Comparison of ENCODE assay signal across 15 cellular contexts in the genomic region with DNA sequence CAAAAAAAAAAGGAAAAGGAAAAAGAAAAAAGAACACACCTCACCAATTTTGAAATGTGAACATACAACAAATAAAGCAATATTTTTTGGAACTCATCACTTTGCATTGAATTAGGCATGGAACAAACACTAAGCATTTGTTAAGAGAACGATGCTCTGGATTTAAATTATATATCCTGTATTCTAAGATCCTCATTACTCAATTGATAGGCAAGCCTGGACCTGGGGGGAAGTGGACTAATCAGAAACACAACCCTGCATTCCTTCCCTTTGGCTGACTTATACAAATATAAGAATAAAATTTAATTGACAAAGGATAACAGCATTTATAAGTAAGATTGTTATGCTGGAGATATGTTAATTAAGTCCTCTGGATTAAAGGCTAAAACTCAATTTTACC. TPM values are rescaled to one million over a fixed set of nuclear protein-coding genes. Genes with fewer than 3 reads are reported as not detected.
DNase-seq lines count a peak whose midpoint lies in the region; ATAC-seq and TF ChIP-seq lines count a peak whose summit lies in the region.
"Had no signal": no experiment of that assay in that cellular context is flagged by ENCODE, and none has a peak within 500 bp of the region (broad histone marks: within the 10 kb centered on the region; RNA-seq: fewer than 3 reads in every experiment).

No MANE protein-coding gene starts in this region.

- DNase-seq in HFFc6 (no peak), mucosa of descending colon (no peak)
- no peak for DNase-seq in activated naive CD4-positive, alpha-beta T cell treated with Interleukin-2 at 50 U/mL for 16 hours
- DNase-seq in activated CD4-positive, alpha-beta T cell treated with anti-CD3 and anti-CD28 coated beads, Interleukin-2, amount 50 U/mL, for 48 hours = no peak
- DNase-seq: activated CD4-positive, alpha-beta T cell treated with anti-CD3 and anti-CD28 coated beads, Interleukin-2, amount 10 ng/mL, durations not matched to agents 7 days and 5 days; activated naive CD4-positive, alpha-beta T cell treated with anti-CD3 and anti-CD28 coated beads, Interleukin-2, amount 50 U/mL, for 16 hours; NCI-H2029; SIG-M5 had no signal

- H3K27ac ChIP-seq in ACC112 (ENCODE audit: low read depth, low read length) (no peak overlapping the region), ectodermal cell (ENCODE audit: insufficient read depth, low read depth, low read length, poor library complexity, severe bottlenecking) (no peak overlapping the region), muscle layer of duodenum (ENCODE audit: low read length) (peak overlapping the region; percentile 79)

- TF ChIP-seq CTCF in HFFc6 (IDR thresholded peaks at IDR 0.05) (no peak), mucosa of descending colon (IDR thresholded peaks at IDR 0.05) (no peak)

- no peak overlapping the region for H2AFZ ChIP-seq in ACC112 (ENCODE audit: low read length, unreplicated experiment)

- 100% methylated on average over 1 of the region's 1 CpG for WGBS in ectodermal cell, 2 experiments

- H3K4me1 ChIP-seq in ACC112 (ENCODE audit: control insufficient read depth, insufficient read depth, low read length, unreplicated experiment) (peaks cover 14% of the 10 kb centered on the region), ectodermal cell (ENCODE audit: control insufficient read depth, insufficient read depth, low read length) (peaks cover 6% of the 10 kb centered on the region), muscle layer of duodenum (ENCODE audit: control insufficient read depth in 1 of 2, insufficient read depth in 2 of 2, low read length in 2 of 2) (no peaks in the 10 kb centered on the region), mucosa of descending colon (ENCODE audit: low read depth) (peaks cover 12% of the 10 kb centered on the region)

- H3K9me3 ChIP-seq in ectodermal cell (ENCODE audit: control insufficient read depth, low read length) (no peaks in the 10 kb centered on the region), muscle layer of duodenum (ENCODE audit: control insufficient read depth in 1 of 2, low read length in 2 of 2) (no peaks in the 10 kb centered on the region), mucosa of descending colon (no peaks in the 10 kb centered on the region)

- peaks cover 44% of the 10 kb centered on the region for H3K4me1 Mint-ChIP-seq in HFFc6 (ENCODE audit: low read depth)

- H3K27ac Mint-ChIP-seq in HFFc6 = peak overlapping the region; percentile 85
- H3K27ac Mint-ChIP-seq: activated CD4-positive, alpha-beta T cell treated with anti-CD3 and anti-CD28 coated beads, Interleukin-2, amount 10 ng/mL, durations not matched to agents 7 days and 5 days; CD14-positive monocyte; stimulated activated memory B cell treated with anti-CD40 and anti-IgM and Interleukin-4, amounts not matched to agents 10 μg/mL and 1 μg/mL and 100 μg/mL, for 72 hours had no signal

- ATAC-seq in GM19328 (IDR thresholded peaks at IDR 0.05; ENCODE audit: unreplicated experiment) (no peak), mucosa of descending colon (no peak)
- ATAC-seq: stimulated activated memory B cell treated with anti-CD40 and anti-IgM and Interleukin-4, amounts not matched to agents 10 μg/mL and 1 μg/mL and 100 μg/mL, for 72 hours had no signal

- intact Hi-C loops in mucosa of descending colon (cut with DNase I, micrococcal nuclease) = loop anchor here in 1 of 2 donors (5.0 kb wide), 1 partner anchor 51 kb away; no protein-coding TSS in a partner anchor

- H3K36me3 Mint-ChIP-seq in HFFc6 (ENCODE audit: low read depth) = peaks cover 21% of the 10 kb centered on the region
- H3K36me3 Mint-ChIP-seq: stimulated activated memory B cell treated with anti-CD40 and anti-IgM and Interleukin-4, amounts not matched to agents 10 μg/mL and 1 μg/mL and 100 μg/mL, for 72 hours had no signal

- H3K9me3 Mint-ChIP-seq in HFFc6 = no peaks in the 10 kb centered on the region
- H3K9me3 Mint-ChIP-seq: activated CD4-positive, alpha-beta T cell treated with anti-CD3 and anti-CD28 coated beads, Interleukin-2, amount 10 ng/mL, durations not matched to agents 7 days and 5 days; stimulated activated memory B cell treated with anti-CD40 and anti-IgM and Interleukin-4, amounts not matched to agents 10 μg/mL and 1 μg/mL and 100 μg/mL, for 72 hours had no signal

- H3K79me2 ChIP-seq in ACC112 (ENCODE audit: control insufficient read depth, insufficient read depth, low read length, unreplicated experiment) = peaks cover 63% of the 10 kb centered on the region

- peaks cover 3% of the 10 kb centered on the region for H3K27me3 Mint-ChIP-seq in HFFc6 (ENCODE audit: insufficient read depth)

- H3K36me3 ChIP-seq in ACC112 (ENCODE audit: insufficient read depth, low read length) (no peaks in the 10 kb centered on the region), ectodermal cell (ENCODE audit: control insufficient read depth, insufficient read depth, low read length) (no peaks in the 10 kb centered on the region), muscle layer of duodenum (ENCODE audit: control insufficient read depth in 1 of 2, insufficient read depth in 2 of 2, low read length in 2 of 2) (no peaks in the 10 kb centered on the region), mucosa of descending colon (ENCODE audit: low read depth) (no peaks in the 10 kb centered on the region)

- peak overlapping the region; percentile 94 for H3K4me3 Mint-ChIP-seq in HFFc6
- H3K4me3 Mint-ChIP-seq: activated CD4-positive, alpha-beta T cell treated with anti-CD3 and anti-CD28 coated beads, Interleukin-2, amount 10 ng/mL, durations not matched to agents 7 days and 5 days; stimulated activated memory B cell treated with anti-CD40 and anti-IgM and Interleukin-4, amounts not matched to agents 10 μg/mL and 1 μg/mL and 100 μg/mL, for 72 hours had no signal

- peak overlapping the region; percentile 100 for H3K4me3 ChIP-seq in ACC112 (ENCODE audit: low read depth, low read length)
- peak overlapping the region; percentile 77 for H3K4me3 ChIP-seq in ectodermal cell (ENCODE audit: insufficient read depth, low read depth, low read length)
- peak overlapping the region in 1 of 2 donors; percentile 68 for H3K4me3 ChIP-seq in muscle layer of duodenum (ENCODE audit: low read depth in 1 of 2, low read length in 2 of 2)
- no peak overlapping the region for H3K4me3 ChIP-seq in mucosa of descending colon

- H3K27me3 ChIP-seq in ACC112 (ENCODE audit: insufficient read depth, low read length) (no peaks in the 10 kb centered on the region), ectodermal cell (ENCODE audit: control insufficient read depth, insufficient read depth, low read length, poor library complexity, severe bottlenecking) (no peaks in the 10 kb centered on the region), muscle layer of duodenum (ENCODE audit: low read depth, low read length) (peaks cover 33% of the 10 kb centered on the region)

RNA-seq across cellular contexts. Expression of gene GJC1, which starts 2.2 kb away (rescaled TPM):
- total RNA-seq in HFFc6 (2021; fragmentation: NEBNext Ultra II Directional; extraction: Animal tissue kit (Norgen Biotek cat#: 25700)) = 10 to 100 TPM; 47.3 to 71.3 (median 59.3) TPM
- polyA plus RNA-seq in ectodermal cell (2013, experiment 1 of 4) = 81.6 TPM
- 90.5 TPM for polyA plus RNA-seq in ectodermal cell (2013, experiment 2 of 4)
- 67.7 TPM for polyA plus RNA-seq in ectodermal cell (2013, experiment 3 of 4)
- 71.5 TPM for polyA plus RNA-seq in ectodermal cell (2013, experiment 4 of 4)
- 100 to 1,000 TPM in 1 of 3 donors, 1 to 10 TPM in 2; 2.2 to 140 (median 5.7) TPM for total RNA-seq in mucosa of descending colon
- polyA plus RNA-seq: CD14-positive monocyte had no signal

RNA-seq across cellular contexts. Expression of gene HIGD1B, which starts 19.8 kb away (rescaled TPM):
- not detected for total RNA-seq in HFFc6 (2021; fragmentation: NEBNext Ultra II Directional; extraction: Animal tissue kit (Norgen Biotek cat#: 25700))
- polyA plus RNA-seq in ectodermal cell (2013, experiment 1 of 4) = not detected
- polyA plus RNA-seq in ectodermal cell (2013, experiment 2 of 4) = not detected
- polyA plus RNA-seq in ectodermal cell (2013, experiment 3 of 4) = not detected
- not detected for polyA plus RNA-seq in ectodermal cell (2013, experiment 4 of 4)
- total RNA-seq in mucosa of descending colon = 1 to 10 TPM in 1 of 3 donors, not detected in 2; 1.6 TPM
- total RNA-seq: activated CD4-positive, alpha-beta T cell treated with anti-CD3 and anti-CD28 coated beads, Interleukin-2, amount 10 ng/mL, durations not matched to agents 7 days and 5 days; liver had no signal
- polyA plus RNA-seq: CD14-positive monocyte had no signal
